Comparison of ENCODE assay signal across 15 cellular contexts in the genomic region with DNA sequence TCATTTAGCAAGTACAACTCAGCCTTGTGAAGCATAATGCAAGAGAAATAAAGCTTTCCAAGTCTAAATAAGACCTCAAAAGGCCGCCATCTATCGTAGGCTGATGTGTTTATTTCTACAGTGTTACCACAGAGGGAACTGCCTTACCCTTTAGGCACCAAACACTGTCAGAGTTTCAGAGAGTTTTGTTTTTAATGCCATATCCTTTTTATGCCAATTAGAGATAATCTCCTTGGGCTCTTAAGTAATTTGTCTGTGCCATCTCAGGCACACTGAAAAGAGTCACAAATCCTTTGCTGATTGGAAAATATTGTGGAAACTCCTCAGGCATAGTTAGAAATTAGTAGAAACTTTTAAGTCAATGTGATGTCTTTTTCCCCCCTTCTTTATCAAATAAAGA.
DNase-seq lines count a peak whose midpoint lies in the region; ATAC-seq, FAIRE-seq and TF ChIP-seq lines count a peak whose summit lies in the region.
"Had no signal": no experiment of that assay in that cellular context is flagged by ENCODE, and none has a peak within 500 bp of the region (broad histone marks: within the 10 kb centered on the region; RNA-seq: fewer than 3 reads in every experiment).

No MANE protein-coding gene starts in this region.

- ATAC-seq in HG03457 (IDR thresholded peaks at IDR 0.05; ENCODE audit: unreplicated experiment) (no peak), GM18873 (IDR thresholded peaks at IDR 0.05; ENCODE audit: low FRiP score, unreplicated experiment) (no peak)
- ATAC-seq: CD8-positive, alpha-beta T cell; GM23338; HepG2 had no signal

- H3K9ac ChIP-seq in adipocyte (ENCODE audit: low read length) (no peak overlapping the region), keratinocyte (ENCODE audit: control insufficient read depth, extremely low read depth, insufficient read depth, low read length) (no peak overlapping the region)
- H3K9ac ChIP-seq: BLaER1 treated with 17β-estradiol and CSF1 and Interleukin-3, amounts not matched to agents 10 nM and 100 nM had no signal

- TF ChIP-seq CTCF in D721Med (IDR thresholded peaks at IDR 0.05; ENCODE audit: insufficient read depth, missing control alignments) (no peak), keratinocyte (optimal IDR thresholded peaks at IDR 0.05 in 1 of 3, IDR thresholded peaks at IDR 0.05 in 1 of 3, conservative IDR thresholded peaks at IDR 0.05 in 1 of 3; ENCODE audit: extremely low read depth in 1 of 3, insufficient read depth in 2 of 3, low read length in 3 of 3) (no peak)

- no peaks in the 10 kb centered on the region for H3K79me2 ChIP-seq in keratinocyte (ENCODE audit: control insufficient read depth, insufficient read depth, low read length)

- H3K4me3 ChIP-seq in adipocyte (ENCODE audit: low read length) (no peak overlapping the region), keratinocyte (ENCODE audit: control insufficient read depth in 2 of 3, extremely low read depth in 1 of 3, insufficient read depth in 2 of 3, low read depth in 1 of 3, low read length in 3 of 3) (no peak overlapping the region)
- H3K4me3 ChIP-seq: BLaER1 treated with 17β-estradiol and CSF1 and Interleukin-3, amounts not matched to agents 10 nM and 100 nM; GM23338 had no signal

- no peaks in the 10 kb centered on the region for H3K9me3 ChIP-seq in adipocyte (ENCODE audit: control insufficient read depth, low read length)
- H3K9me3 ChIP-seq in keratinocyte (ENCODE audit: control insufficient read depth, low read depth, low read length) = no peaks in the 10 kb centered on the region
- H3K9me3 ChIP-seq: BLaER1 treated with 17β-estradiol and CSF1 and Interleukin-3, amounts not matched to agents 10 nM and 100 nM had no signal

- H3K9me1 ChIP-seq in keratinocyte (ENCODE audit: control insufficient read depth, extremely low read depth, insufficient read depth, low read length) = no peaks in the 10 kb centered on the region

- peak overlapping the region; percentile 43 for H2AFZ ChIP-seq in keratinocyte (ENCODE audit: control insufficient read depth, low read length)
- H2AFZ ChIP-seq: GM23338 had no signal

- H3K4me1 ChIP-seq in adipocyte (ENCODE audit: control insufficient read depth, insufficient read depth, low read length) = no peaks in the 10 kb centered on the region
- H3K4me1 ChIP-seq in keratinocyte (ENCODE audit: control insufficient read depth, extremely low read depth, insufficient read depth, low read length) = no peaks in the 10 kb centered on the region
- H3K4me1 ChIP-seq: BLaER1 treated with 17β-estradiol and CSF1 and Interleukin-3, amounts not matched to agents 10 nM and 100 nM had no signal

- dilution Hi-C loops in keratinocyte (cut with MboI; ENCODE audit: extremely low pct_ligation_motif_present, low sequenced_read_pairs) = no loop called here

- DNase-seq in D721Med (ENCODE audit: insufficient read length, low spot score) (no peak), NCI-H82 (lab: John Stamatoyannopoulos, UW) (peak; percentile 83), adipocyte (ENCODE audit: low read depth) (peak; percentile 2), keratinocyte (ENCODE audit: low read depth, low spot score) (no peak), NCI-H2081 treated with DMSO at 0.1 percent for 48 hours (lab: John Stamatoyannopoulos, UW) (no peak)
- DNase-seq: 8988T; CD8-positive, alpha-beta T cell; H9 had no signal

- no peak overlapping the region for H3K27ac ChIP-seq in keratinocyte (ENCODE audit: control insufficient read depth, insufficient read depth, low read length)
- H3K27ac ChIP-seq: BLaER1 treated with 17β-estradiol and CSF1 and Interleukin-3, amounts not matched to agents 10 nM and 100 nM had no signal

- FAIRE-seq in D721Med (lab: Jason Lieb, UNC) (peak; percentile 16), keratinocyte (lab: Jason Lieb, UNC) (no peak)
- FAIRE-seq: G401.6, GM12891, HepG2 had no signal

- H4K20me1 ChIP-seq in keratinocyte (ENCODE audit: control insufficient read depth, extremely low read depth, insufficient read depth, low read length) = no peaks in the 10 kb centered on the region
- H4K20me1 ChIP-seq: BLaER1 treated with 17β-estradiol and CSF1 and Interleukin-3, amounts not matched to agents 10 nM and 100 nM had no signal

- H3K36me3 ChIP-seq in adipocyte (ENCODE audit: control insufficient read depth, insufficient read depth, low read length, severe bottlenecking) (no peaks in the 10 kb centered on the region), keratinocyte (ENCODE audit: control insufficient read depth in 2 of 2, extremely low read depth in 1 of 2, insufficient read depth in 2 of 2, low read length in 2 of 2) (no peaks in the 10 kb centered on the region)
- H3K36me3 ChIP-seq: BLaER1 treated with 17β-estradiol and CSF1 and Interleukin-3, amounts not matched to agents 10 nM and 100 nM had no signal

- H3K4me2 ChIP-seq in keratinocyte (ENCODE audit: control insufficient read depth, extremely low read depth, insufficient read depth, low read depth, low read length) = no peak overlapping the region
- H3K4me2 ChIP-seq: BLaER1 treated with 17β-estradiol and CSF1 and Interleukin-3, amounts not matched to agents 10 nM and 100 nM; GM23338 had no signal

- no peaks in the 10 kb centered on the region for H3K27me3 ChIP-seq in adipocyte (replicated peaks; ENCODE audit: control insufficient read depth, insufficient read depth, low read length)
- H3K27me3 ChIP-seq in keratinocyte (ENCODE audit: control insufficient read depth, extremely low read depth, insufficient read depth, low read length) = no peaks in the 10 kb centered on the region
- H3K27me3 ChIP-seq: BLaER1 treated with 17β-estradiol and CSF1 and Interleukin-3, amounts not matched to agents 10 nM and 100 nM had no signal

Comparison
In these comparisons a context has a peak if more than half of its experiments do, and no peak if none do; other contexts are left out.
1. DNase-seq: peak in NCI-H82 (single experiment) and adipocyte (single experiment); none in D721Med (single experiment), keratinocyte (single experiment) and NCI-H2081 treated with DMSO at 0.1 percent for 48 hours (single experiment).